In the genomic region with DNA sequence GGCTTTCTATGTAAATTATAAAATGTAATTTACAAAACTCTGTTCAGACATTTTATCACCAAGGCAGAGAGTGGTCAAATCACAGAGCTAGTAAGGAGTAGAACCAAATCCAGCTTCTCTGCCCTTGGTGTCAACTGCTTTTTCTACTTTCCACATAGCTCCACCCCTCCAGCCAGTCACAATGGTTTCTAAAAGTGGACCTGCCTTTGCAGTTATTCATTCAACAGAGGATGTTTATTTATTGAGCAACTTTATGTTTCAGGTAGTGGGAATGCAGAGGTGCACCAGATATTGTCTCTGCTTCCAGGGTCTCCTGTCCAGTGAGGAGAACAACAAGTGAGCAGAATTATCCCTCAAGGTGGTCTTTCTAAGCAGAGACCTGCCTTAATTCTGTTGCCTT, we compare ENCODE assay signal across 1 cellular context.
TF ChIP-seq lines count a peak whose summit lies in the region.

No MANE protein-coding gene starts in this region.

TF ChIP-seq in K562, 482 proteins besides CTCF, POLR2A, EP300 and RAD21:
- TF ChIP-seq CBFB (CRISPR knock-in tag; IDR thresholded peaks at IDR 0.05) (no peak), JUND (IDR thresholded peaks at IDR 0.05; ENCODE audit: borderline replicate concordance, low read depth, low read length) (no peak), JUND (tag; IDR thresholded peaks at IDR 0.05; ENCODE audit: borderline replicate concordance, low read depth, low read length) (no peak), KLF1 (tag; IDR thresholded peaks at IDR 0.05) (no peak), CXXC5 (CRISPR knock-in tag; IDR thresholded peaks at IDR 0.05) (no peak)
- TF ChIP-seq, protein P1, sequence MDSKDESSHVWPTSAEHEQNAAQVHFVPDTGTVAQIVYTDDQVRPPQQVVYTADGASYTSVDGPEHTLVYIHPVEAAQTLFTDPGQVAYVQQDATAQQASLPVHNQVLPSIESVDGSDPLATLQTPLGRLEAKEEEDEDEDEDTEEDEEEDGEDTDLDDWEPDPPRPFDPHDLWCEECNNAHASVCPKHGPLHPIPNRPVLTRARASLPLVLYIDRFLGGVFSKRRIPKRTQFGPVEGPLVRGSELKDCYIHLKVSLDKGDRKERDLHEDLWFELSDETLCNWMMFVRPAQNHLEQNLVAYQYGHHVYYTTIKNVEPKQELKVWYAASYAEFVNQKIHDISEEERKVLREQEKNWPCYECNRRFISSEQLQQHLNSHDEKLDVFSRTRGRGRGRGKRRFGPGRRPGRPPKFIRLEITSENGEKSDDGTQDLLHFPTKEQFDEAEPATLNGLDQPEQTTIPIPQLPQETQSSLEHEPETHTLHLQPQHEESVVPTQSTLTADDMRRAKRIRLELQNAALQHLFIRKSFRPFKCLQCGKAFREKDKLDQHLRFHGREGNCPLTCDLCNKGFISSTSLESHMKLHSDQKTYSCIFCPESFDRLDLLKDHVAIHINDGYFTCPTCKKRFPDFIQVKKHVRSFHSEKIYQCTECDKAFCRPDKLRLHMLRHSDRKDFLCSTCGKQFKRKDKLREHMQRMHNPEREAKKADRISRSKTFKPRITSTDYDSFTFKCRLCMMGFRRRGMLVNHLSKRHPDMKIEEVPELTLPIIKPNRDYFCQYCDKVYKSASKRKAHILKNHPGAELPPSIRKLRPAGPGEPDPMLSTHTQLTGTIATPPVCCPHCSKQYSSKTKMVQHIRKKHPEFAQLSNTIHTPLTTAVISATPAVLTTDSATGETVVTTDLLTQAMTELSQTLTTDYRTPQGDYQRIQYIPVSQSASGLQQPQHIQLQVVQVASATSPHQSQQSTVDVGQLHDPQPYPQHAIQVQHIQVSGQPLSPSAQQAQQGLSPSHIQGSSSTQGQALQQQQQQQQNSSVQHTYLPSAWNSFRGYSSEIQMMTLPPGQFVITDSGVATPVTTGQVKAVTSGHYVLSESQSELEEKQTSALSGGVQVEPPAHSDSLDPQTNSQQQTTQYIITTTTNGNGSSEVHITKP (IDR thresholded peaks at IDR 0.05; ENCODE audit: partially characterized antibody): peak; percentile 17
TF ChIP-seq in K562: peak in this region for 1.
